Comparison of ENCODE assay signal across 3 cellular contexts in genomic region chr2:70062270-70062669, GRCh38.
TF ChIP-seq lines count a peak whose summit lies in the region.

No MANE protein-coding gene starts in this region.

TF ChIP-seq in HCT116, 20 proteins besides CTCF, POLR2A, EP300 and RAD21:
- TF ChIP-seq FOSL1 (IDR thresholded peaks at IDR 0.05; ENCODE audit: low read depth) (no peak), JUND (IDR thresholded peaks at IDR 0.05) (no peak), EZH2phosphoT487 (IDR thresholded peaks at IDR 0.05; ENCODE audit: borderline replicate concordance) (no peak), EGR1 (IDR thresholded peaks at IDR 0.05; ENCODE audit: low read depth) (no peak), ZBTB33 (IDR thresholded peaks at IDR 0.05; ENCODE audit: extremely low read depth, insufficient replicate concordance, low read length) (no peak), CEBPB (IDR thresholded peaks at IDR 0.05; ENCODE audit: low read depth) (no peak), YY1 (IDR thresholded peaks at IDR 0.05; ENCODE audit: extremely low read depth, insufficient replicate concordance, low read depth, low read length) (no peak)

TF ChIP-seq in GM12878, 131 proteins besides CTCF, POLR2A, EP300 and RAD21:
- TF ChIP-seq RUNX3 (IDR thresholded peaks at IDR 0.05; ENCODE audit: low read length) (no peak), ATF3 (IDR thresholded peaks at IDR 0.05; ENCODE audit: borderline replicate concordance, extremely low read depth, low read depth, low read length) (no peak), ZZZ3 (IDR thresholded peaks at IDR 0.05; ENCODE audit: control insufficient read depth, insufficient read length, low read depth) (no peak), SUPT20H (IDR thresholded peaks at IDR 0.05; ENCODE audit: borderline replicate concordance, control insufficient read depth, low read depth, low read length) (no peak), RBBP5 (conservative IDR thresholded peaks at IDR 0.05) (no peak), EGR1 (IDR thresholded peaks at IDR 0.05; ENCODE audit: borderline replicate concordance in 1 of 2, low read depth in 2 of 2, low read length in 2 of 2) (no peak), NR2F1 (conservative IDR thresholded peaks at IDR 0.05) (no peak), SMARCA5 (IDR thresholded peaks at IDR 0.05) (no peak), CREM (IDR thresholded peaks at IDR 0.05; ENCODE audit: low read depth) (no peak), SMC3 (IDR thresholded peaks at IDR 0.05; ENCODE audit: borderline replicate concordance, low read length) (no peak), MEF2A (IDR thresholded peaks at IDR 0.05; ENCODE audit: insufficient read depth, low read depth, low read length) (no peak), PAX5 (IDR thresholded peaks at IDR 0.05; ENCODE audit: borderline replicate concordance, low read depth, low read length) (no peak), BACH1 (IDR thresholded peaks at IDR 0.05; ENCODE audit: borderline replicate concordance) (no peak)
- TF ChIP-seq, protein P1, sequence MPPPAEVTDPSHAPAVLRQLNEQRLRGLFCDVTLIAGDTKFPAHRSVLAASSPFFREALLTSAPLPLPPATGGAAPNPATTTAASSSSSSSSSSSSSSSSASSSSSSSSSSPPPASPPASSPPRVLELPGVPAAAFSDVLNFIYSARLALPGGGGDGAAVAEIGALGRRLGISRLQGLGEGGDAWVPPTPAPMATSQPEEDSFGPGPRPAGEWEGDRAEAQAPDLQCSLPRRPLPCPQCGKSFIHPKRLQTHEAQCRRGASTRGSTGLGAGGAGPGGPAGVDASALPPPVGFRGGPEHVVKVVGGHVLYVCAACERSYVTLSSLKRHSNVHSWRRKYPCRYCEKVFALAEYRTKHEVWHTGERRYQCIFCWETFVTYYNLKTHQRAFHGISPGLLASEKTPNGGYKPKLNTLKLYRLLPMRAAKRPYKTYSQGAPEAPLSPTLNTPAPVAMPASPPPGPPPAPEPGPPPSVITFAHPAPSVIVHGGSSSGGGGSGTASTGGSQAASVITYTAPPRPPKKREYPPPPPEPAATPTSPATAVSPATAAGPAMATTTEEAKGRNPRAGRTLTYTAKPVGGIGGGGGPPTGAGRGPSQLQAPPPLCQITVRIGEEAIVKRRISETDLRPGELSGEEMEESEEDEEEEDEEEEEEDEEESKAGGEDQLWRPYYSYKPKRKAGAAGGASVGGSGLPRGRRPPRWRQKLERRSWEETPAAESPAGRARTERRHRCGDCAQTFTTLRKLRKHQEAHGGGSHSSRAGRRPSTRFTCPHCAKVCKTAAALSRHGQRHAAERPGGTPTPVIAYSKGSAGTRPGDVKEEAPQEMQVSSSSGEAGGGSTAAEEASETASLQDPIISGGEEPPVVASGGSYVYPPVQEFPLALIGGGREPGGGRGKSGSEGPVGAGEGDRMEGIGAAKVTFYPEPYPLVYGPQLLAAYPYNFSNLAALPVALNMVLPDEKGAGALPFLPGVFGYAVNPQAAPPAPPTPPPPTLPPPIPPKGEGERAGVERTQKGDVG (CRISPR knock-in tag; IDR thresholded peaks at IDR 0.05): no peak
- TF ChIP-seq, protein P2, sequence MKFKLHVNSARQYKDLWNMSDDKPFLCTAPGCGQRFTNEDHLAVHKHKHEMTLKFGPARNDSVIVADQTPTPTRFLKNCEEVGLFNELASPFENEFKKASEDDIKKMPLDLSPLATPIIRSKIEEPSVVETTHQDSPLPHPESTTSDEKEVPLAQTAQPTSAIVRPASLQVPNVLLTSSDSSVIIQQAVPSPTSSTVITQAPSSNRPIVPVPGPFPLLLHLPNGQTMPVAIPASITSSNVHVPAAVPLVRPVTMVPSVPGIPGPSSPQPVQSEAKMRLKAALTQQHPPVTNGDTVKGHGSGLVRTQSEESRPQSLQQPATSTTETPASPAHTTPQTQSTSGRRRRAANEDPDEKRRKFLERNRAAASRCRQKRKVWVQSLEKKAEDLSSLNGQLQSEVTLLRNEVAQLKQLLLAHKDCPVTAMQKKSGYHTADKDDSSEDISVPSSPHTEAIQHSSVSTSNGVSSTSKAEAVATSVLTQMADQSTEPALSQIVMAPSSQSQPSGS (IDR thresholded peaks at IDR 0.05; ENCODE audit: low read length): no peak
- TF ChIP-seq, protein P3, sequence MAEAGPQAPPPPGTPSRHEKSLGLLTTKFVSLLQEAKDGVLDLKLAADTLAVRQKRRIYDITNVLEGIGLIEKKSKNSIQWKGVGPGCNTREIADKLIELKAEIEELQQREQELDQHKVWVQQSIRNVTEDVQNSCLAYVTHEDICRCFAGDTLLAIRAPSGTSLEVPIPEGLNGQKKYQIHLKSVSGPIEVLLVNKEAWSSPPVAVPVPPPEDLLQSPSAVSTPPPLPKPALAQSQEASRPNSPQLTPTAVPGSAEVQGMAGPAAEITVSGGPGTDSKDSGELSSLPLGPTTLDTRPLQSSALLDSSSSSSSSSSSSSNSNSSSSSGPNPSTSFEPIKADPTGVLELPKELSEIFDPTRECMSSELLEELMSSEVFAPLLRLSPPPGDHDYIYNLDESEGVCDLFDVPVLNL (IDR thresholded peaks at IDR 0.05; ENCODE audit: low read depth, low read length): no peak

TF ChIP-seq in HepG2, 621 proteins besides CTCF, POLR2A, EP300 and RAD21:
- TF ChIP-seq ZNF33A (CRISPR knock-in tag; IDR thresholded peaks at IDR 0.05; ENCODE audit: borderline replicate concordance) (no peak), ZFX (CRISPR knock-in tag; IDR thresholded peaks at IDR 0.05; ENCODE audit: low read depth) (no peak), REL (CRISPR knock-in tag; conservative IDR thresholded peaks at IDR 0.05) (no peak), ZNF549 (CRISPR knock-in tag; IDR thresholded peaks at IDR 0.05) (no peak), TIGD3 (CRISPR knock-in tag; IDR thresholded peaks at IDR 0.05; ENCODE audit: borderline replicate concordance) (no peak), ZNF660 (CRISPR knock-in tag; IDR thresholded peaks at IDR 0.05; ENCODE audit: borderline replicate concordance, low read depth) (no peak), ZBTB20 (CRISPR knock-in tag; IDR thresholded peaks at IDR 0.05; ENCODE audit: borderline replicate concordance, low read depth) (no peak), ZNF460 (CRISPR knock-in tag; IDR thresholded peaks at IDR 0.05; ENCODE audit: borderline replicate concordance) (no peak), ADNP (CRISPR knock-in tag; IDR thresholded peaks at IDR 0.05) (no peak), NFE2L2 (IDR thresholded peaks at IDR 0.05; ENCODE audit: low read length) (no peak), ZNF580 (CRISPR knock-in tag; IDR thresholded peaks at IDR 0.05; ENCODE audit: borderline replicate concordance, low read depth) (no peak), ZNF75D (CRISPR knock-in tag; IDR thresholded peaks at IDR 0.05; ENCODE audit: borderline replicate concordance) (no peak)
- TF ChIP-seq, protein P4, sequence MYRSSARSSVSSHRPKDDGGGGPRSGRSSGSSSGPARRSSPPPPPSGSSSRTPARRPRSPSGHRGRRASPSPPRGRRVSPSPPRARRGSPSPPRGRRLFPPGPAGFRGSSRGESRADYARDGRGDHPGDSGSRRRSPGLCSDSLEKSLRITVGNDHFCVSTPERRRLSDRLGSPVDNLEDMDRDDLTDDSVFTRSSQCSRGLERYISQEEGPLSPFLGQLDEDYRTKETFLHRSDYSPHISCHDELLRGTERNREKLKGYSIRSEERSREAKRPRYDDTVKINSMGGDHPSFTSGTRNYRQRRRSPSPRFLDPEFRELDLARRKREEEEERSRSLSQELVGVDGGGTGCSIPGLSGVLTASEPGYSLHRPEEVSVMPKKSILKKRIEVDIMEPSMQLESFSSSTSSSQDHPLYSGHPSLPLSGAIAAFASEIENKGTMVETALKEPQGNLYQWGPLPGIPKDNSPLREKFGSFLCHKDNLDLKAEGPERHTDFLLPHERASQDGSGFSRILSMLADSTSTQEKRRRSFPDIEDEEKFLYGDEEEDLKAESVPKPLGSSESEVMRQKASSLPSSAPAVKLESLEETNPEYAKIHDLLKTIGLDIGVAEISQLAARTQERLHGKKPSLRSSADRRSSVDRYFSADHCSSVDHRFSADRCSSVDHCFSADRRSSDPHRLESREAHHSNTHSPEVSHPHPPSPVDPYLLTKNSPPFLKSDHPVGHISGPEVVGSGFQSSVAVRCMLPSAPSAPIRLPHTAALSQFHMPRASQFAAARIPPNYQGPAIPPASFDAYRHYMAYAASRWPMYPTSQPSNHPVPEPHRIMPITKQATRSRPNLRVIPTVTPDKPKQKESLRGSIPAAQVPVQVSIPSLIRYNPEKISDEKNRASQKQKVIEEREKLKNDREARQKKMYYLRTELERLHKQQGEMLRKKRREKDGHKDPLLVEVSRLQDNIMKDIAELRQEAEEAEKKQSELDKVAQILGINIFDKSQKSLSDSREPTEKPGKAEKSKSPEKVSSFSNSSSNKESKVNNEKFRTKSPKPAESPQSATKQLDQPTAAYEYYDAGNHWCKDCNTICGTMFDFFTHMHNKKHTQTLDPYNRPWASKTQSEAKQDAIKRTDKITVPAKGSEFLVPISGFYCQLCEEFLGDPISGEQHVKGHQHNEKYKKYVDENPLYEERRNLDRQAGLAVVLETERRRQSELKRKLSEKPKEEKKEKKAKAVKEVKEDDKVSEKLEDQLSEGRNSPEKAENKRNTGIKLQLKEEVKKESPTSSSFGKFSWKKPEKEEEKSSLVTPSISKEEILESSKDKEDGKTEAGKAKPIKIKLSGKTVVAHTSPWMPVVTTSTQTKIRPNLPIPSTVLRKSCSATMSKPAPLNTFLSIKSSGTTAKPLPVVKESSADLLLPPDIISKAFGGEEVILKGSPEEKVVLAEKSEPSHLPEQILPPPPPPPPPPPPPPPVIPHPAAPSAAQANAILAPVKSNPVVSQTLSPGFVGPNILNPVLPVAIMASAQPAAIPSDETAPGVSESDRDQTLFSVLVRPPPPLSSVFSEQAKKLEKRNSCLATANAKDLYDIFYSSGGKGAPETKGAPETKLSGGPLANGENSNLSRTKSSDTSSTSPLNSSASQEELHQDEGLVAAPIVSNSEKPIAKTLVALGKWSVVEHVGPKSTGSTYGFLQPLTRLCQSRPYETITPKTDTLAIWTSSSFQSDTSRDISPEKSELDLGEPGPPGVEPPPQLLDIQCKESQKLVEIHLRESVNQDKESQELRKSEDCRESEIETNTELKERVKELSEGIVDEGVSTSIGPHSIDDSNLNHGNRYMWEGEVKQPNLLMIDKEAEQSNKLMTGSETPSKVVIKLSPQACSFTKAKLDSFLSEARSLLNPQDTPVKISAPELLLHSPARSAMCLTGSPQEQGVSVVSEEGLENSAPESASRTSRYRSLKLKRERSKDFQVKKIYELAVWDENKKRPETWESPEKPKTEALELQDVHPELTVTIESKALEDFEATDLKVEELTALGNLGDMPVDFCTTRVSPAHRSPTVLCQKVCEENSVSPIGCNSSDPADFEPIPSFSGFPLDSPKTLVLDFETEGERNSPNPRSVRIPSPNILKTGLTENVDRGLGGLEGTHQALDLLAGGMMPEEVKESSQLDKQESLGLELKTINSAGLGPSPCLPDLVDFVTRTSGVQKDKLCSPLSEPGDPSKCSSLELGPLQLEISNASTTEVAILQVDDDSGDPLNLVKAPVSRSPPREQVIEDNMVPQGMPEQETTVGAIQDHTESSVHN (CRISPR knock-in tag; IDR thresholded peaks at IDR 0.05): no peak
- TF ChIP-seq, protein P5, sequence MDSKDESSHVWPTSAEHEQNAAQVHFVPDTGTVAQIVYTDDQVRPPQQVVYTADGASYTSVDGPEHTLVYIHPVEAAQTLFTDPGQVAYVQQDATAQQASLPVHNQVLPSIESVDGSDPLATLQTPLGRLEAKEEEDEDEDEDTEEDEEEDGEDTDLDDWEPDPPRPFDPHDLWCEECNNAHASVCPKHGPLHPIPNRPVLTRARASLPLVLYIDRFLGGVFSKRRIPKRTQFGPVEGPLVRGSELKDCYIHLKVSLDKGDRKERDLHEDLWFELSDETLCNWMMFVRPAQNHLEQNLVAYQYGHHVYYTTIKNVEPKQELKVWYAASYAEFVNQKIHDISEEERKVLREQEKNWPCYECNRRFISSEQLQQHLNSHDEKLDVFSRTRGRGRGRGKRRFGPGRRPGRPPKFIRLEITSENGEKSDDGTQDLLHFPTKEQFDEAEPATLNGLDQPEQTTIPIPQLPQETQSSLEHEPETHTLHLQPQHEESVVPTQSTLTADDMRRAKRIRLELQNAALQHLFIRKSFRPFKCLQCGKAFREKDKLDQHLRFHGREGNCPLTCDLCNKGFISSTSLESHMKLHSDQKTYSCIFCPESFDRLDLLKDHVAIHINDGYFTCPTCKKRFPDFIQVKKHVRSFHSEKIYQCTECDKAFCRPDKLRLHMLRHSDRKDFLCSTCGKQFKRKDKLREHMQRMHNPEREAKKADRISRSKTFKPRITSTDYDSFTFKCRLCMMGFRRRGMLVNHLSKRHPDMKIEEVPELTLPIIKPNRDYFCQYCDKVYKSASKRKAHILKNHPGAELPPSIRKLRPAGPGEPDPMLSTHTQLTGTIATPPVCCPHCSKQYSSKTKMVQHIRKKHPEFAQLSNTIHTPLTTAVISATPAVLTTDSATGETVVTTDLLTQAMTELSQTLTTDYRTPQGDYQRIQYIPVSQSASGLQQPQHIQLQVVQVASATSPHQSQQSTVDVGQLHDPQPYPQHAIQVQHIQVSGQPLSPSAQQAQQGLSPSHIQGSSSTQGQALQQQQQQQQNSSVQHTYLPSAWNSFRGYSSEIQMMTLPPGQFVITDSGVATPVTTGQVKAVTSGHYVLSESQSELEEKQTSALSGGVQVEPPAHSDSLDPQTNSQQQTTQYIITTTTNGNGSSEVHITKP (CRISPR knock-in tag; IDR thresholded peaks at IDR 0.05; ENCODE audit: low read depth): no peak
- TF ChIP-seq, protein P6, sequence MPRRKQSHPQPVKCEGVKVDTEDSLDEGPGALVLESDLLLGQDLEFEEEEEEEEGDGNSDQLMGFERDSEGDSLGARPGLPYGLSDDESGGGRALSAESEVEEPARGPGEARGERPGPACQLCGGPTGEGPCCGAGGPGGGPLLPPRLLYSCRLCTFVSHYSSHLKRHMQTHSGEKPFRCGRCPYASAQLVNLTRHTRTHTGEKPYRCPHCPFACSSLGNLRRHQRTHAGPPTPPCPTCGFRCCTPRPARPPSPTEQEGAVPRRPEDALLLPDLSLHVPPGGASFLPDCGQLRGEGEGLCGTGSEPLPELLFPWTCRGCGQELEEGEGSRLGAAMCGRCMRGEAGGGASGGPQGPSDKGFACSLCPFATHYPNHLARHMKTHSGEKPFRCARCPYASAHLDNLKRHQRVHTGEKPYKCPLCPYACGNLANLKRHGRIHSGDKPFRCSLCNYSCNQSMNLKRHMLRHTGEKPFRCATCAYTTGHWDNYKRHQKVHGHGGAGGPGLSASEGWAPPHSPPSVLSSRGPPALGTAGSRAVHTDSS (CRISPR knock-in tag; conservative IDR thresholded peaks at IDR 0.05): no peak
